ENCODE assay signal across 1 cellular context in the genomic region with DNA sequence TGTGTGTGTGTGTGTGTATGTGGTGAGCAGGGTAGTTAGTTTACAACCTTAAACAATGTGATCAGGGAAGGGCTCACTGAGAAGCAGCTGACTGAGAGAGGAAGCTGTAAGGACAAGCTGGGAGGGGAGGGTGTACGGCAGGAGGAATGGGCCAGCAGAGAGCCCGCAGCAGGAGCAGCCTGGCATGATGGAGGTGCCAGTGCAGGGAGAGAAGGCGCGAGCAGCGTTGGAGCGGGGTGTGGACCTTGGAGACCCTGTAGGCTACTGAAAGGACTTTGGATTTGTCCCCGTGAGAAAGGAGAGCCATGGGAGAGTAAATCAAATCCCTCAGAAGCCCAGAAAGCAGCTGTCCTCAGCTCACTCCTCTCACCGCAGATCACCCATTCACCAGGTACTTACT.
TF ChIP-seq lines count a peak whose summit lies in the region.

No MANE protein-coding gene starts in this region.

TF ChIP-seq in IMR-90, 13 proteins besides CTCF, POLR2A, EP300 and RAD21:
- no peak for TF ChIP-seq BHLHE40 (IDR thresholded peaks at IDR 0.05; ENCODE audit: low read depth, low read length)
- no peak for TF ChIP-seq SMC3 (IDR thresholded peaks at IDR 0.05; ENCODE audit: low read depth, low read length)
- TF ChIP-seq NFE2L2 (IDR thresholded peaks at IDR 0.05; ENCODE audit: low read depth, low read length), result no peak
- no peak for TF ChIP-seq MAZ (IDR thresholded peaks at IDR 0.05; ENCODE audit: borderline replicate concordance, low read depth, low read length)
- TF ChIP-seq CHD1 (IDR thresholded peaks at IDR 0.05; ENCODE audit: low read depth, low read length), result no peak
- TF ChIP-seq MXI1 (IDR thresholded peaks at IDR 0.05; ENCODE audit: borderline replicate concordance, low read depth, low read length), result no peak
- TF ChIP-seq, protein P1, sequence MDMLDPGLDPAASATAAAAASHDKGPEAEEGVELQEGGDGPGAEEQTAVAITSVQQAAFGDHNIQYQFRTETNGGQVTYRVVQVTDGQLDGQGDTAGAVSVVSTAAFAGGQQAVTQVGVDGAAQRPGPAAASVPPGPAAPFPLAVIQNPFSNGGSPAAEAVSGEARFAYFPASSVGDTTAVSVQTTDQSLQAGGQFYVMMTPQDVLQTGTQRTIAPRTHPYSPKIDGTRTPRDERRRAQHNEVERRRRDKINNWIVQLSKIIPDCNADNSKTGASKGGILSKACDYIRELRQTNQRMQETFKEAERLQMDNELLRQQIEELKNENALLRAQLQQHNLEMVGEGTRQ (IDR thresholded peaks at IDR 0.05; ENCODE audit: low read depth, low read length), result no peak
- no peak for TF ChIP-seq RFX5 (IDR thresholded peaks at IDR 0.05; ENCODE audit: low read depth, low read length)
- no peak for TF ChIP-seq ELK1 (IDR thresholded peaks at IDR 0.05; ENCODE audit: borderline replicate concordance, low read depth, low read length)
- no peak for TF ChIP-seq FOS (IDR thresholded peaks at IDR 0.05; ENCODE audit: low read depth, low read length)
